ENCODE assay signal across 11 cellular contexts in the genomic region with DNA sequence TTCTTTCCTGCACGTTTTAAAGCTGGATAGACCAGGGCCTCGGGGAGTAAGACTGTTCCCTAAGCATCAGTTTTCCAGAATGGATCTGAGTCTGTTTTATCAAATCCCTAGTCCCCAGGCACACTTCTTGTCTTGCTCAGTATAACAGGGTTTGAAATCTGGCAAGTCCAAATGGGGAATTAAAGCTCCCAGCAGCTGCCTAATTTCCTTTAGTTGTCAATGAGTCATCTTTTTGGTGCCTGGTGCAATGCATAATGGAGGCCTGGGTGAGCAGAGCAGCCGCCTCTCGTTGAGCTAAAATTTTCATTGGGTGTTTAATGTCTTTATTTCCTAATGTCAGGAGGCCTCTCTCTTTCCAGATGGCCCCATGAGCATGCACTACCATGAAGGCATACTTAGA.
DNase-seq lines count a peak whose midpoint lies in the region; ATAC-seq and TF ChIP-seq lines count a peak whose summit lies in the region.
"Had no signal": no experiment of that assay in that cellular context is flagged by ENCODE, and none has a peak within 500 bp of the region (broad histone marks: within the 10 kb centered on the region; RNA-seq: fewer than 3 reads in every experiment).

No MANE protein-coding gene starts in this region.

- CTCF ChIA-PET in activated naive CD4-positive, alpha-beta T cell treated with anti-CD3 and anti-CD28 coated beads, Interleukin-2, amount 10 ng/mL, durations not matched to agents 7 days and 5 days (lab: Charles Lee): no interaction called here

- H3K36me3 Mint-ChIP-seq in glutamatergic neuron (ENCODE audit: unreplicated experiment): peaks cover 3% of the 10 kb centered on the region
- peaks cover 4% of the 10 kb centered on the region for H3K36me3 Mint-ChIP-seq in activated naive CD4-positive, alpha-beta T cell treated with anti-CD3 and anti-CD28 coated beads, Interleukin-2, amount 10 ng/mL, durations not matched to agents 7 days and 5 days
- H3K36me3 Mint-ChIP-seq: CD4-positive, CD25-positive, alpha-beta regulatory T cell had no signal

- peaks cover 1% of the 10 kb centered on the region for H3K4me1 Mint-ChIP-seq in glutamatergic neuron (ENCODE audit: low read depth, unreplicated experiment)
- H3K4me1 Mint-ChIP-seq in activated naive CD4-positive, alpha-beta T cell treated with anti-CD3 and anti-CD28 coated beads, Interleukin-2, amount 10 ng/mL, durations not matched to agents 7 days and 5 days: no peaks in the 10 kb centered on the region
- H3K4me1 Mint-ChIP-seq: CD4-positive, CD25-positive, alpha-beta regulatory T cell had no signal

- DNase-seq in A172 (ENCODE audit: low spot score): peak; percentile 35
- peak; percentile 8 for DNase-seq in EL
- DNase-seq in SK-N-DZ (ENCODE audit: low spot score): peak; percentile 13
- DNase-seq in glutamatergic neuron: no peak
- DNase-seq in middle frontal gyrus (ENCODE audit: extremely low spot score, low spot score): no peak
- DNase-seq in activated T-cell treated with anti-CD3 and anti-CD28 coated beads, Interleukin-2, amount 50 U/mL, for 48 hours: no peak
- no peak for DNase-seq in activated naive CD4-positive, alpha-beta T cell treated with anti-CD3 and anti-CD28 coated beads, Interleukin-2, amount 10 ng/mL, durations not matched to agents 7 days and 5 days
- DNase-seq: activated T-cell treated with anti-CD3 and anti-CD28 coated beads, Interleukin-2, amount 50 U/mL, for 72 hours; CD4-positive, CD25-positive, alpha-beta regulatory T cell had no signal

- H3K27me3 Mint-ChIP-seq in glutamatergic neuron (ENCODE audit: unreplicated experiment): peaks cover 2% of the 10 kb centered on the region
- no peaks in the 10 kb centered on the region for H3K27me3 Mint-ChIP-seq in activated naive CD4-positive, alpha-beta T cell treated with anti-CD3 and anti-CD28 coated beads, Interleukin-2, amount 10 ng/mL, durations not matched to agents 7 days and 5 days

- no peak for ATAC-seq in HG03442 (IDR thresholded peaks at IDR 0.05; ENCODE audit: unreplicated experiment)
- ATAC-seq: activated T-cell treated with anti-CD3 and anti-CD28 coated beads, Interleukin-2, amount 50 U/mL, for 72 hours; Panc1 had no signal

- H3K27ac Mint-ChIP-seq in glutamatergic neuron (ENCODE audit: unreplicated experiment): peak overlapping the region; percentile 70
- H3K27ac Mint-ChIP-seq in activated naive CD4-positive, alpha-beta T cell treated with anti-CD3 and anti-CD28 coated beads, Interleukin-2, amount 10 ng/mL, durations not matched to agents 7 days and 5 days: no peak overlapping the region
- H3K27ac Mint-ChIP-seq: activated T-cell treated with anti-CD3 and anti-CD28 coated beads, Interleukin-2, amount 50 U/mL, for 72 hours; CD4-positive, CD25-positive, alpha-beta regulatory T cell had no signal

- no peak overlapping the region for H3K4me3 Mint-ChIP-seq in glutamatergic neuron (ENCODE audit: unreplicated experiment)
- H3K4me3 Mint-ChIP-seq in activated naive CD4-positive, alpha-beta T cell treated with anti-CD3 and anti-CD28 coated beads, Interleukin-2, amount 10 ng/mL, durations not matched to agents 7 days and 5 days: no peak overlapping the region
- H3K4me3 Mint-ChIP-seq: activated T-cell treated with anti-CD3 and anti-CD28 coated beads, Interleukin-2, amount 50 U/mL, for 72 hours; CD4-positive, CD25-positive, alpha-beta regulatory T cell had no signal

- H3K9me3 Mint-ChIP-seq in glutamatergic neuron (ENCODE audit: unreplicated experiment): no peaks in the 10 kb centered on the region
- peaks cover 17% of the 10 kb centered on the region for H3K9me3 Mint-ChIP-seq in activated naive CD4-positive, alpha-beta T cell treated with anti-CD3 and anti-CD28 coated beads, Interleukin-2, amount 10 ng/mL, durations not matched to agents 7 days and 5 days

- TF ChIP-seq CTCF in glutamatergic neuron (IDR thresholded peaks at IDR 0.05; ENCODE audit: partially characterized antibody, unreplicated experiment): no peak

Comparison
In these comparisons a context has a peak if more than half of its experiments do, and no peak if none do; other contexts are left out.
1. DNase-seq: peak in A172 (single experiment), EL (single experiment) and SK-N-DZ (single experiment); none in glutamatergic neuron (single experiment), middle frontal gyrus (single experiment), activated T-cell treated with anti-CD3 and anti-CD28 coated beads, Interleukin-2, amount 50 U/mL, for 48 hours (0 of 2) and activated naive CD4-positive, alpha-beta T cell treated with anti-CD3 and anti-CD28 coated beads, Interleukin-2, amount 10 ng/mL, durations not matched to agents 7 days and 5 days (single experiment).